In the genomic region with DNA sequence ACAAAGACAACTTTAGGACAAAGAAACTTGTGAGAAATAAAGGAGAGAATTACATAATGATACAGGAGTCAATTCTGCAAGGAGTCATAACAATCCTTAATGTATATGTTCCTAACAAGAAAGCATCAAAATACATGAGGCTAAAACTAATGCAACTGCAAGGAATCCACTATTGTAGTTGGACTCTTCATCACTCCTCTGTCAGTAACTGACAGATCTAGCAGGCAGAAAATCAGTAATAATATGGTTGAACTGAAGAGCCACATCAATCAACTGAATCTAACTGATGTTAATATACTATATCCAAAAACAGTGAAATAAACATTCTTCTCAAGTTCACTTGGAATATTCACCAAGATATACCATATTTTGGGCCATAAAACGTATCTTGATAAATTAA, we compare ENCODE assay signal across 33 cellular contexts.
DNase-seq lines count a peak whose midpoint lies in the region; ATAC-seq and TF ChIP-seq lines count a peak whose summit lies in the region.
"Had no signal": no experiment of that assay in that cellular context is flagged by ENCODE, and none has a peak within 500 bp of the region (broad histone marks: within the 10 kb centered on the region; RNA-seq: fewer than 3 reads in every experiment).

No MANE protein-coding gene starts in this region.

- H3K36me3 Mint-ChIP-seq in activated naive CD4-positive, alpha-beta T cell treated with anti-CD3 and anti-CD28 coated beads for 36 hours (ENCODE audit: low read depth) = no peaks in the 10 kb centered on the region
- H3K36me3 Mint-ChIP-seq: CD14-positive monocyte; CD4-positive, alpha-beta memory T cell; CD4-positive, CD25-positive, alpha-beta regulatory T cell; CD8-positive, alpha-beta memory T cell; CD8-positive, alpha-beta T cell had no signal

- H3K27me3 Mint-ChIP-seq in activated naive CD4-positive, alpha-beta T cell treated with anti-CD3 and anti-CD28 coated beads for 36 hours (ENCODE audit: low read depth) = no peaks in the 10 kb centered on the region
- H3K27me3 Mint-ChIP-seq: B cell; CD4-positive, alpha-beta memory T cell; CD4-positive, alpha-beta T cell; CD4-positive, CD25-positive, alpha-beta regulatory T cell; CD8-positive, alpha-beta memory T cell had no signal

- no peak overlapping the region for H3K4me3 ChIP-seq in neural cell (ENCODE audit: low read length)
- H3K4me3 ChIP-seq: A549; BLaER1; BLaER1 treated with 17β-estradiol and CSF1 and Interleukin-3, amounts not matched to agents 10 nM and 100 nM had no signal

- no peak for TF ChIP-seq CTCF in neural cell (IDR thresholded peaks at IDR 0.05; ENCODE audit: poor library complexity, severe bottlenecking)

- TF ChIP-seq RAD21 in neural cell (conservative IDR thresholded peaks at IDR 0.05) = no peak

- no peaks in the 10 kb centered on the region for H3K36me3 ChIP-seq in neural cell (ENCODE audit: insufficient read depth, low read length)
- H3K36me3 ChIP-seq: BE2C; BLaER1; BLaER1 treated with 17β-estradiol and CSF1 and Interleukin-3, amounts not matched to agents 10 nM and 100 nM had no signal

- no peak overlapping the region for H3K4me2 ChIP-seq in neural cell (ENCODE audit: low read length)
- H3K4me2 ChIP-seq: A549; BLaER1; BLaER1 treated with 17β-estradiol and CSF1 and Interleukin-3, amounts not matched to agents 10 nM and 100 nM had no signal

- ATAC-seq in HG02870 (IDR thresholded peaks at IDR 0.05; ENCODE audit: unreplicated experiment) = no peak
- ATAC-seq: A549; CD8-positive, alpha-beta T cell had no signal

- H4K20me1 ChIP-seq in neural cell (ENCODE audit: insufficient read depth) = no peaks in the 10 kb centered on the region
- H4K20me1 ChIP-seq: BLaER1; BLaER1 treated with 17β-estradiol and CSF1 and Interleukin-3, amounts not matched to agents 10 nM and 100 nM had no signal

- no peak overlapping the region for H3K4me3 Mint-ChIP-seq in activated naive CD4-positive, alpha-beta T cell treated with anti-CD3 and anti-CD28 coated beads for 36 hours
- H3K4me3 Mint-ChIP-seq: B cell; CD14-positive monocyte; CD4-positive, alpha-beta memory T cell; CD4-positive, alpha-beta T cell; CD4-positive, CD25-positive, alpha-beta regulatory T cell; CD8-positive, alpha-beta memory T cell; CD8-positive, alpha-beta T cell had no signal

- H3K9ac ChIP-seq in neural cell (ENCODE audit: low read length) = no peak overlapping the region
- H3K9ac ChIP-seq: BLaER1; BLaER1 treated with 17β-estradiol and CSF1 and Interleukin-3, amounts not matched to agents 10 nM and 100 nM had no signal

- no peaks in the 10 kb centered on the region for H3K9me2 ChIP-seq in neural cell (ENCODE audit: insufficient read depth, low read length)

- CTCF ChIA-PET in activated naive CD4-positive, alpha-beta T cell treated with anti-CD3 and anti-CD28 coated beads for 36 hours (lab: Charles Lee) = no interaction called here

- H2AFZ ChIP-seq in neural cell (ENCODE audit: low read depth, low read length) = no peak overlapping the region

- TF ChIP-seq EP300 in neural cell (conservative IDR thresholded peaks at IDR 0.05; ENCODE audit: poor library complexity, severe bottlenecking) = peak; percentile 90

- no peak overlapping the region for H3K27ac ChIP-seq in neural cell (ENCODE audit: low read length)
- H3K27ac ChIP-seq: 22Rv1; A549; BLaER1; BLaER1 treated with 17β-estradiol and CSF1 and Interleukin-3, amounts not matched to agents 10 nM and 100 nM; C4-2B had no signal

- H3F3A ChIP-seq in neural cell (ENCODE audit: insufficient read depth, low read length, poor library complexity, severe bottlenecking) = no peaks in the 10 kb centered on the region

- DNase-seq in NCI-H2227 (lab: John Stamatoyannopoulos, UW; ENCODE audit: unreplicated experiment) (peak; percentile 27), NCI-H2227 treated with DMSO at 0.1 percent for 48 hours (lab: John Stamatoyannopoulos, UW) (peak; percentile 32)
- DNase-seq in activated naive CD4-positive, alpha-beta T cell treated with anti-CD3 and anti-CD28 coated beads for 36 hours = no peak
- no peak for DNase-seq in activated naive CD4-positive, alpha-beta T cell treated with anti-CD3 and anti-CD28 coated beads, Interleukin-2, amount 50 U/mL, for 16 hours
- DNase-seq: 8988T; ACHN; AML-193; BE2C; C1 segment of cervical spinal cord; Caco-2; Calu3; CD4-positive, alpha-beta memory T cell; CD4-positive, alpha-beta T cell; CD4-positive, CD25-positive, alpha-beta regulatory T cell; CD8-positive, alpha-beta memory T cell; CD8-positive, alpha-beta T cell; COR-L47; DMS 273 treated with DMSO at 0.1 percent for 48 hours; DMS153; DMS53; DMS79; DMS79 treated with DMSO at 0.1 percent for 48 hours; DND-41; EL had no signal

- H3K27me3 ChIP-seq in neural cell (ENCODE audit: insufficient read depth, low read depth, low read length) = no peaks in the 10 kb centered on the region
- H3K27me3 ChIP-seq: BE2C; BLaER1; BLaER1 treated with 17β-estradiol and CSF1 and Interleukin-3, amounts not matched to agents 10 nM and 100 nM had no signal

- intact Hi-C loops in activated naive CD4-positive, alpha-beta T cell treated with anti-CD3 and anti-CD28 coated beads for 36 hours (cut with micrococcal nuclease) = no loop called here

- no peak overlapping the region for H3K27ac Mint-ChIP-seq in activated naive CD4-positive, alpha-beta T cell treated with anti-CD3 and anti-CD28 coated beads for 36 hours
- H3K27ac Mint-ChIP-seq: B cell; CD14-positive monocyte; CD4-positive, alpha-beta memory T cell; CD4-positive, alpha-beta T cell; CD4-positive, CD25-positive, alpha-beta regulatory T cell; CD8-positive, alpha-beta memory T cell; CD8-positive, alpha-beta T cell had no signal

- no peaks in the 10 kb centered on the region for H3K9me3 ChIP-seq in neural cell (ENCODE audit: low read length)
- H3K9me3 ChIP-seq: A549, BE2C, Caco-2 had no signal

- no peaks in the 10 kb centered on the region for H3K4me1 Mint-ChIP-seq in activated naive CD4-positive, alpha-beta T cell treated with anti-CD3 and anti-CD28 coated beads for 36 hours (ENCODE audit: low read depth)
- H3K4me1 Mint-ChIP-seq: B cell; CD4-positive, alpha-beta memory T cell; CD4-positive, CD25-positive, alpha-beta regulatory T cell; CD8-positive, alpha-beta memory T cell had no signal

- no peaks in the 10 kb centered on the region for H3K79me2 ChIP-seq in neural cell (replicated peaks; ENCODE audit: insufficient read depth, low read length)

- H3K9me3 Mint-ChIP-seq in activated naive CD4-positive, alpha-beta T cell treated with anti-CD3 and anti-CD28 coated beads for 36 hours = peaks cover 20% of the 10 kb centered on the region
- H3K9me3 Mint-ChIP-seq: CD8-positive, alpha-beta T cell had no signal

TF ChIP-seq in neural cell, 6 proteins besides CTCF, POLR2A, EP300 and RAD21:
- TF ChIP-seq REST (IDR thresholded peaks at IDR 0.05; ENCODE audit: borderline replicate concordance) = no peak
- TF ChIP-seq POLR2AphosphoS5 (IDR thresholded peaks at IDR 0.05) = peak; percentile 57
- no peak for TF ChIP-seq EZH2 (IDR thresholded peaks at IDR 0.05; ENCODE audit: borderline replicate concordance, insufficient read depth, low read length, poor library complexity, severe bottlenecking)
- TF ChIP-seq SMC3 (conservative IDR thresholded peaks at IDR 0.05; ENCODE audit: poor library complexity) = no peak
- no peak for TF ChIP-seq MXI1 (conservative IDR thresholded peaks at IDR 0.05; ENCODE audit: poor library complexity, severe bottlenecking)
- no peak for TF ChIP-seq TAF1 (IDR thresholded peaks at IDR 0.05; ENCODE audit: low read depth)

Comparison
In these comparisons a context has a peak if more than half of its experiments do, and no peak if none do; other contexts are left out.
1. DNase-seq: peak in NCI-H2227 (single experiment) and NCI-H2227 treated with DMSO at 0.1 percent for 48 hours (single experiment); none in activated naive CD4-positive, alpha-beta T cell treated with anti-CD3 and anti-CD28 coated beads for 36 hours (single experiment) and activated naive CD4-positive, alpha-beta T cell treated with anti-CD3 and anti-CD28 coated beads, Interleukin-2, amount 50 U/mL, for 16 hours (single experiment).